ENCODE assay signal across 26 cellular contexts in the genomic region with DNA sequence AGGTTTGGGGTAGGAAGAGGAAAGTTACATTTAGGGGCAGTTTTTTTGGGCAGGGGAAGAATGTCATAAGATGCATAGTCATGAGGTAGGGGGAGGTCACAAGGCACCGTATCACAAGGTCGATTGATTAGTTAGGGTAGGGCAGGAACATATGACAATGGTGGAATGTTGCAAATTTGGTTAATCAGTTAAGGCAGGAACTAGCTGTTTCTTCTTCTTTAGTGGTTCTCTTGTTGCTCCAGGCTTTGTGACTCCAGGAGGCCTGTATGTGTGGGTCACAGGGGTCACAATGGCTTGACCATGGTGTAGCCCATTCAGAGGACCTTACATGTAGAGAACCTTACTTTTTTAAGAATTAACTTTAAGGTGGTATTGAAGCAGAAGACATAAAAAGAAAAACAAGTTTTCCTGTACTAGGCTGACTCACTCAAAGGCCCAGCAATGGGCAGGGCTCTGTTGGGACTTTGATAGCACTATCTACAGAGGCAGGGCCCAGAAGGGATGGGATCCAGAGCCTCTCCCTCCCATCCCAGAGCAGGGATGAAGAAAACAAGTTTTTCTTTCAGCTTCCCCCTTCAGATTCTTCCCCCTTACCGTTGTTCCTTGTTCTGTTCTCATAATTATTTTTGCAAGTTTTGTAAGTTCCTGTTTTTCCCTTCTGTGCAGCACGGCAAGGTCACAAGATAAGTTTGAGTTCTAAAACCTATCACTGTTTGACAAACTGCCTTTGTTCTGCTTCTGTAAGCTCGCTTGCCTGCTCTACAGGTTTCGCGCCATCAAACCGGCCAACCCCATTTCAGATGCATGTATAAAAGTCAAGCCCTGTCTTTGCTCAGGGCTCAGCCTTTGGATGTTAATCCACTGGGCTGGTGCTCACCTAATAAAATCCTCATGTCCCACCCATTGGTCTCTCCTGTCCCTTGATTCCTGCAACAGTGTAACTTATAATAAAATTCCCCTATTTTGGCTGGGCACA. TPM values are rescaled to one million over a fixed set of nuclear protein-coding genes. Genes with fewer than 3 reads are reported as not detected.
DNase-seq lines count a peak whose midpoint lies in the region; ATAC-seq, FAIRE-seq and TF ChIP-seq lines count a peak whose summit lies in the region.
"Had no signal": no experiment of that assay in that cellular context is flagged by ENCODE, and none has a peak within 500 bp of the region (broad histone marks: within the 10 kb centered on the region; RNA-seq: fewer than 3 reads in every experiment).

No MANE protein-coding gene starts in this region.

- TF ChIP-seq RAD21 in K562 (CRISPR knock-in tag; conservative IDR thresholded peaks at IDR 0.05 in 1 of 2, IDR thresholded peaks at IDR 0.05 in 1 of 2): no peak

- TF ChIP-seq POLR2A in K562 (conservative IDR thresholded peaks at IDR 0.05): no peak

- H2AFZ ChIP-seq in K562 (ENCODE audit: low read depth, low read length): no peak overlapping the region

- H3K4me1 Mint-ChIP-seq in endothelial cell (ENCODE audit: unreplicated experiment): no peaks in the 10 kb centered on the region
- H3K4me1 Mint-ChIP-seq: activated CD4-positive, alpha-beta memory T cell treated with anti-CD3 and anti-CD28 coated beads, Interleukin-2, amount 10 ng/mL, durations not matched to agents 7 days and 5 days had no signal

- BruUV-seq in K562 (replicated peaks; lab: Mats Ljungman, UMichigan): no TSS peak

- in situ Hi-C loops in K562 (cut with MboI): no loop called here

- H4K20me1 ChIP-seq in BLaER1 treated with 17β-estradiol and CSF1 and Interleukin-3, amounts not matched to agents 10 nM and 100 nM: no peaks in the 10 kb centered on the region
- no peaks in the 10 kb centered on the region for H4K20me1 ChIP-seq in K562 (replicated peaks; ENCODE audit: control insufficient read depth, insufficient read depth, low read length)

- TF ChIP-seq CTCF in K562 (IDR thresholded peaks at IDR 0.05 in 2 of 3, conservative IDR thresholded peaks at IDR 0.05 in 1 of 3; ENCODE audit: insufficient read depth in 2 of 3, low read depth in 1 of 3, low read length in 3 of 3) (no peak), endothelial cell (IDR thresholded peaks at IDR 0.05; ENCODE audit: unreplicated experiment) (no peak)

- peaks cover 5% of the 10 kb centered on the region for H3K9me3 Mint-ChIP-seq in endothelial cell (ENCODE audit: unreplicated experiment)

- H3K36me3 Mint-ChIP-seq in endothelial cell (ENCODE audit: low read depth, unreplicated experiment): peaks cover 5% of the 10 kb centered on the region

- H3K4me2 ChIP-seq in BLaER1 treated with 17β-estradiol and CSF1 and Interleukin-3, amounts not matched to agents 10 nM and 100 nM: peak overlapping the region in 2 of 11 experiments; percentile 13 to 45; a peak in 3 of 22 replicates
- no peak overlapping the region for H3K4me2 ChIP-seq in K562 (ENCODE audit: insufficient read depth, low read length)

- FAIRE-seq in K562 (lab: Jason Lieb, UNC): no peak
- FAIRE-seq: small intestine had no signal

- no peak overlapping the region for H3K4me3 ChIP-seq in BLaER1 treated with 17β-estradiol and CSF1 and Interleukin-3, amounts not matched to agents 10 nM and 100 nM
- H3K4me3 ChIP-seq in K562: no peak overlapping the region
- H3K4me3 ChIP-seq: esophagus muscularis mucosa, gastroesophageal sphincter, prostate gland had no signal

- no peak overlapping the region for H3K27ac Mint-ChIP-seq in endothelial cell (ENCODE audit: unreplicated experiment)
- H3K27ac Mint-ChIP-seq: activated CD4-positive, alpha-beta memory T cell treated with anti-CD3 and anti-CD28 coated beads, Interleukin-2, amount 10 ng/mL, durations not matched to agents 7 days and 5 days; mesothelial cell of epicardium had no signal

- H3K9me3 ChIP-seq in BLaER1 treated with 17β-estradiol and CSF1 and Interleukin-3, amounts not matched to agents 10 nM and 100 nM (replicated peaks in 1 of 11): peaks cover 65 to 80% (median 71%) of the 10 kb centered on the region in 11 experiments
- peaks cover 53% of the 10 kb centered on the region for H3K9me3 ChIP-seq in K562 (replicated peaks; ENCODE audit: control insufficient read depth, insufficient read depth, low read depth, low read length)
- H3K9me3 ChIP-seq: prostate gland had no signal

- POLR2A ChIA-PET in K562 (lab: Yijun Ruan, JAX): interaction anchor here (0.6 to 0.8 kb wide), 4 partner anchors 23 to 1423 kb away, joined by 3 read pairs; no protein-coding TSS in a partner anchor

- DNase-seq in KG1 (lab: John Stamatoyannopoulos, UW) (peak; percentile 30), OCI-M1 (lab: John Stamatoyannopoulos, UW) (peak; percentile 84), K562 (ENCODE audit: extremely low read depth in 1 of 4, low spot score in 3 of 4) (peak in 2 of 4 experiments; percentile 20 to 47), DMS153 (lab: John Stamatoyannopoulos, UW) (no peak), endothelial cell (ENCODE audit: low spot score) (no peak), DMS79 (lab: John Stamatoyannopoulos, UW) (no peak), NCI-H1105 treated with DMSO at 0.1 percent for 48 hours (lab: John Stamatoyannopoulos, UW) (no peak)
- DNase-seq: activated CD4-positive, alpha-beta memory T cell treated with anti-CD3 and anti-CD28 coated beads, Interleukin-2, amount 10 ng/mL, durations not matched to agents 7 days and 5 days; activated naive CD4-positive, alpha-beta T cell; anterior cingulate cortex; caudate nucleus; HCEC 1CT; left colon; NCI-H1436; NCI-H2171; NCI-H748 treated with DMSO at 0.1 percent for 48 hours; RPMI8226; small intestine; stimulated activated CD4-positive, alpha-beta T cell treated with anti-CD3 and anti-CD28 coated beads, Interleukin-4, amount 100 ng/mL, for 24 hours; WERI-Rb-1 had no signal

- peaks cover 0 to 15% (median 2%) of the 10 kb centered on the region in 10 experiments; a peak in 6 of 20 replicates for H3K4me1 ChIP-seq in BLaER1 treated with 17β-estradiol and CSF1 and Interleukin-3, amounts not matched to agents 10 nM and 100 nM
- H3K4me1 ChIP-seq in K562 (replicated peaks in 1 of 2; ENCODE audit: control insufficient read depth in 2 of 2, insufficient read depth in 2 of 2, low read length in 2 of 2): peaks cover 0 to 18% of the 10 kb centered on the region in 2 experiments; a peak in 3 of 5 replicates
- H3K4me1 ChIP-seq: gastroesophageal sphincter, prostate gland had no signal

- H3K27me3 Mint-ChIP-seq in endothelial cell (ENCODE audit: unreplicated experiment): no peaks in the 10 kb centered on the region
- H3K27me3 Mint-ChIP-seq: activated CD4-positive, alpha-beta memory T cell treated with anti-CD3 and anti-CD28 coated beads, Interleukin-2, amount 10 ng/mL, durations not matched to agents 7 days and 5 days had no signal

- peaks cover 0 to 15% (median 0%) of the 10 kb centered on the region in 11 experiments; a peak in 2 of 22 replicates for H3K36me3 ChIP-seq in BLaER1 treated with 17β-estradiol and CSF1 and Interleukin-3, amounts not matched to agents 10 nM and 100 nM
- no peaks in the 10 kb centered on the region for H3K36me3 ChIP-seq in K562 (ENCODE audit: control insufficient read depth, insufficient read depth, low read length)
- H3K36me3 ChIP-seq: esophagus muscularis mucosa, gastroesophageal sphincter, prostate gland, WERI-Rb-1 had no signal

- no peaks in the 10 kb centered on the region for H3K79me2 ChIP-seq in K562 (ENCODE audit: control insufficient read depth, insufficient read depth, low read length)

- no peak overlapping the region for H3K9ac ChIP-seq in BLaER1 treated with 17β-estradiol and CSF1 and Interleukin-3, amounts not matched to agents 10 nM and 100 nM
- no peak overlapping the region; a peak in 1 of 4 replicates for H3K9ac ChIP-seq in K562 (ENCODE audit: insufficient read depth in 1 of 2, low read depth in 2 of 2, low read length in 2 of 2)

- no peak for ATAC-seq in K562
- ATAC-seq: gastroesophageal sphincter, left colon had no signal

- WGBS in K562 (ENCODE audit: insufficient coverage, low coverage, missing lambda C conversion rate): 64% methylated on average over 8 of the region's 8 CpGs

- H3K4me3 Mint-ChIP-seq in endothelial cell (ENCODE audit: unreplicated experiment): no peak overlapping the region
- H3K4me3 Mint-ChIP-seq: activated CD4-positive, alpha-beta memory T cell treated with anti-CD3 and anti-CD28 coated beads, Interleukin-2, amount 10 ng/mL, durations not matched to agents 7 days and 5 days; CD14-positive monocyte; mesothelial cell of epicardium had no signal

- H3K9me1 ChIP-seq in K562 (ENCODE audit: control insufficient read depth, insufficient read depth, low read length): no peaks in the 10 kb centered on the region

- no peak for TF ChIP-seq EP300 in K562 (IDR thresholded peaks at IDR 0.05; ENCODE audit: low read length)

- CTCF ChIA-PET in K562 (lab: Yijun Ruan, JAX; ENCODE audit: low intra/inter-chr PET ratio): no interaction called here

- intact Hi-C loops in K562 (cut with micrococcal nuclease): no loop called here

- H3K27me3 ChIP-seq in BLaER1 treated with 17β-estradiol and CSF1 and Interleukin-3, amounts not matched to agents 10 nM and 100 nM: no peaks in the 10 kb centered on the region
- no peaks in the 10 kb centered on the region for H3K27me3 ChIP-seq in K562 (ENCODE audit: control insufficient read depth in 2 of 2, insufficient read depth in 2 of 2, low read length in 2 of 2)
- H3K27me3 ChIP-seq: esophagus muscularis mucosa, gastroesophageal sphincter had no signal

- peak overlapping the region in 7 of 11 experiments; percentile 10 to 57 (median 48); a peak in 10 of 22 replicates for H3K27ac ChIP-seq in BLaER1 treated with 17β-estradiol and CSF1 and Interleukin-3, amounts not matched to agents 10 nM and 100 nM
- H3K27ac ChIP-seq in K562 (ENCODE audit: extremely low read depth, low read depth, low read length): peak overlapping the region; percentile 34; the same call in 1 of the 3 replicates
- H3K27ac ChIP-seq: esophagus muscularis mucosa, gastroesophageal sphincter, prostate gland, WERI-Rb-1 had no signal

RNA-seq across cellular contexts. Expression of a gene that starts 45.8 kb away (rescaled TPM):
- total RNA-seq in K562 (2011; cell fraction: chromatin; rRNA removed; ENCODE audit: low replicate concordance): 246 and 608 TPM in 2 replicates
- 106 and 143 TPM in 2 replicates for total RNA-seq in K562 (2011; cell fraction: nucleolus; rRNA removed)
- 321 and 392 TPM in 2 replicates for total RNA-seq in K562 (2011; cell fraction: nucleoplasm; rRNA removed)
- total RNA-seq in K562 (2014; rRNA removed) (107 and 134 TPM in 2 replicates), K562 (2014; rRNA removed; fragmentation: Illumina TruSeq; extraction: Trizol) (196 and 231 TPM in 2 replicates), K562 (2015; rRNA removed; fragmentation: Illumina TruSeq; extraction: Trizol) (156 and 162 TPM in 2 replicates), K562 (2021) (131 and 138 TPM in 2 replicates), endothelial cell (ENCODE audit: unreplicated experiment) (15.3 TPM)
- polyA plus RNA-seq in K562 (2011; rRNA removed) (152 and 185 TPM in 2 replicates), K562 (2014; fragmentation: Illumina TruSeq; extraction: Trizol) (214 and 273 TPM in 2 replicates), K562 (2014; fragmentation: Nextera tagmentation; extraction: Ambion mirVana) (100 to 1,000 TPM; 352 to 511 TPM), K562 (2014; rRNA removed) (449 and 515 TPM in 2 replicates)
- 52.5 and 114 TPM in 2 replicates for polyA plus RNA-seq in K562 (2011; cell fraction: cytosol; rRNA removed)
- 181 and 232 TPM in 2 replicates for polyA plus RNA-seq in K562 (2011; cell fraction: nucleus; rRNA removed)
- 165 and 294 TPM in 2 replicates for polyA plus RNA-seq in K562 (2012)
- 177 and 221 TPM in 2 replicates for polyA minus RNA-seq in K562 (2011; rRNA and poly(A)+ RNA removed)
- 16.4 and 17.5 TPM in 2 replicates for polyA minus RNA-seq in K562 (2011; cell fraction: cytosol; rRNA and poly(A)+ RNA removed)
- 56.8 and 112 TPM in 2 replicates for polyA minus RNA-seq in K562 (2011; cell fraction: nucleus; rRNA and poly(A)+ RNA removed)

Comparison
In these comparisons a context has a peak if more than half of its experiments do, and no peak if none do; other contexts are left out.
1. DNase-seq: peak in KG1 (single experiment) and OCI-M1 (single experiment); none in DMS153 (single experiment), endothelial cell (single experiment), DMS79 (single experiment) and NCI-H1105 treated with DMSO at 0.1 percent for 48 hours (single experiment).